Comparison of ENCODE assay signal across 1 cellular context in the genomic region with DNA sequence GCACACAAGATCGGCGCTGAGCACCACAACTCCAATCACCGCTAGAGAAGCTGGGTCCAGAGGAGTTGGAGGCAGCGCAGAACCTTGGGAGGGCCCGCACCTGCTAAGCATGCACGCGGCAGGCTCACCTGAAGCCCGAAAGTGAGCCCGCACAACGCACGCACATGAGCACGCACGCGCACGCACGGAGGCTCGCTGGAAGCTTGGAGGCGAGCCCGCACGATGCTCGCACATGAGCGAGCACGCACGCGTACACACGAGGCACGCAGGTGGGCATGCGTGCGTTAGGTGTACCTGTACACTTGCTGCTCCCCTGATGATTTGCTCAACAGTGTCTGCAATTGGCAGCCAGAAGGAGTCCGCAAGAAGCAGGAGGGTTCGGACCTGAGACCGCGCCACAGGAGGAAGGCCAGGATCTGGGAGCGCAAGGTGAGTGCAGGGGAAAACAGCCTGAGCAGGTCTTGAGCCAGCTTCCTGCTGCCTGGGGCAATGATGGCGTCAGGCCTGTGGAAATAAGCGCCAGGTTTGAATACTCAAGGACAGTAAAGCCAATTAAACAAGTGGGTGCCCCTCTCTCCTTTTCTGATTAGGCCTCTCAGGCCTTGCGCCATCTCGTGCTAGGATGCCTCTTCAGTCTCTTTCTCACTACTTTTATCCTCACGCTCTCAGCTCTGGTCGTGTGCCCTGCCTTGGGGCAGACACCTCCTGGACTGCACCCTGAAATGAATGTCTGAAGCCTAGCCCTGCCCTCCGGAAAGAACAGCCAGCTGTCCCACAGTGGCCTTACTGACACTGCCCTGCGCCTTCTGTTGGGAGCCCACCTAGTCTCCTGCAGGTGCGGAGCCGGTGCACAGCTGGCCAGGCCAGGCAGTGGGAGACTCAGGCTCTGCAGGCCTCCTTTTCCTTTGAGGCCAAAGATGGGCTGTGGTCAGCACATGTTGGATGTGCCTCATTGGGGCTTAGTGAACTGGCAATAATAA.
TF ChIP-seq lines count a peak whose summit lies in the region.

No MANE protein-coding gene starts in this region.

TF ChIP-seq in GM23338, 12 proteins besides CTCF, POLR2A, EP300 and RAD21 (continued from another document):
- TF ChIP-seq, protein P1, sequence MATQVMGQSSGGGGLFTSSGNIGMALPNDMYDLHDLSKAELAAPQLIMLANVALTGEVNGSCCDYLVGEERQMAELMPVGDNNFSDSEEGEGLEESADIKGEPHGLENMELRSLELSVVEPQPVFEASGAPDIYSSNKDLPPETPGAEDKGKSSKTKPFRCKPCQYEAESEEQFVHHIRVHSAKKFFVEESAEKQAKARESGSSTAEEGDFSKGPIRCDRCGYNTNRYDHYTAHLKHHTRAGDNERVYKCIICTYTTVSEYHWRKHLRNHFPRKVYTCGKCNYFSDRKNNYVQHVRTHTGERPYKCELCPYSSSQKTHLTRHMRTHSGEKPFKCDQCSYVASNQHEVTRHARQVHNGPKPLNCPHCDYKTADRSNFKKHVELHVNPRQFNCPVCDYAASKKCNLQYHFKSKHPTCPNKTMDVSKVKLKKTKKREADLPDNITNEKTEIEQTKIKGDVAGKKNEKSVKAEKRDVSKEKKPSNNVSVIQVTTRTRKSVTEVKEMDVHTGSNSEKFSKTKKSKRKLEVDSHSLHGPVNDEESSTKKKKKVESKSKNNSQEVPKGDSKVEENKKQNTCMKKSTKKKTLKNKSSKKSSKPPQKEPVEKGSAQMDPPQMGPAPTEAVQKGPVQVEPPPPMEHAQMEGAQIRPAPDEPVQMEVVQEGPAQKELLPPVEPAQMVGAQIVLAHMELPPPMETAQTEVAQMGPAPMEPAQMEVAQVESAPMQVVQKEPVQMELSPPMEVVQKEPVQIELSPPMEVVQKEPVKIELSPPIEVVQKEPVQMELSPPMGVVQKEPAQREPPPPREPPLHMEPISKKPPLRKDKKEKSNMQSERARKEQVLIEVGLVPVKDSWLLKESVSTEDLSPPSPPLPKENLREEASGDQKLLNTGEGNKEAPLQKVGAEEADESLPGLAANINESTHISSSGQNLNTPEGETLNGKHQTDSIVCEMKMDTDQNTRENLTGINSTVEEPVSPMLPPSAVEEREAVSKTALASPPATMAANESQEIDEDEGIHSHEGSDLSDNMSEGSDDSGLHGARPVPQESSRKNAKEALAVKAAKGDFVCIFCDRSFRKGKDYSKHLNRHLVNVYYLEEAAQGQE (IDR thresholded peaks at IDR 0.05; ENCODE audit: unreplicated experiment): no peak
- TF ChIP-seq, protein P2, sequence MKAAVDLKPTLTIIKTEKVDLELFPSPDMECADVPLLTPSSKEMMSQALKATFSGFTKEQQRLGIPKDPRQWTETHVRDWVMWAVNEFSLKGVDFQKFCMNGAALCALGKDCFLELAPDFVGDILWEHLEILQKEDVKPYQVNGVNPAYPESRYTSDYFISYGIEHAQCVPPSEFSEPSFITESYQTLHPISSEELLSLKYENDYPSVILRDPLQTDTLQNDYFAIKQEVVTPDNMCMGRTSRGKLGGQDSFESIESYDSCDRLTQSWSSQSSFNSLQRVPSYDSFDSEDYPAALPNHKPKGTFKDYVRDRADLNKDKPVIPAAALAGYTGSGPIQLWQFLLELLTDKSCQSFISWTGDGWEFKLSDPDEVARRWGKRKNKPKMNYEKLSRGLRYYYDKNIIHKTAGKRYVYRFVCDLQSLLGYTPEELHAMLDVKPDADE (IDR thresholded peaks at IDR 0.05): no peak
- no peak for TF ChIP-seq CREB1 (CRISPR knock-in tag; IDR thresholded peaks at IDR 0.05; ENCODE audit: low read depth)
